ENCODE assay signal across 23 cellular contexts in the genomic region with DNA sequence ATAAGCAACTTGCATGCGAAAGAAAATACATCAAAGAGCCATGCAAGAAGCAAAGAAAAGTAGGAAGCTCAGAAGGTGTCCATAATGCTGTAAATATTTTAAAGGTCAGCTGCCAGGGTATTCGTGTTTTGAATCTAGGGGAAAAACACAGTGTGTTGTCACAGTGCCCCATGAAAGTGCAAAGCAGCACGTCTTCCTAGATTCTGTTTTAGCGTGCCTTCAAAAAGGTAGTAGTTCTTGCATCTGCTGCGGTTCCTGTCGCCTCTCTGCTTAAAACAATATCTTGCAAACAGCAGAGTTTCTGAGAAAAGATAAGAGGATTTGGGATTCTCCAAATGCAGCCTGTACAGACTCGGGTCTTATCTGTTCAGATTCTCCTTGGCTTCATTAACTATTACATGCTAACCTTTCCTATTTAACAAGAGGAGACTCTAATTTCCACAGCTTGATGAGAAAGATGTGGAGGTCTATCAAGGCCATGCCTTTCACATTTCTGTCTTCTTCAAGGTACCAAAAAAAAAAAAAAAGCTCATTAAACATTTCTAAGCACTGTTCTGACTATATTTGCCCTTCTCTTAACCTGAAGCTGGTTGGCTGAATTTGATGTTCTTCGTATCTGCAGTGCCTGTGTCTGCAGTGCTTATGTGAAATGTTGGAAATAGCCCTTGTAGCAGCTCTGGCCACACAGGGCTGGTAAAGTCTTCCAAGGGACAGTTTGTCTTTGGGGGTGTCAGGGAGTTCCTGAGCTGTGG.
"Had no signal": no experiment of that assay in that cellular context is flagged by ENCODE, and none has a peak within 500 bp of the region (broad histone marks: within the 10 kb centered on the region; RNA-seq: fewer than 3 reads in every experiment).

No MANE protein-coding gene starts in this region.

- H3K4me3 ChIP-seq: coronary artery, heart left ventricle, lung, stomach, thoracic aorta had no signal

- H3K9me3 Mint-ChIP-seq: endodermal cell, nephron progenitor cell had no signal

- H3K36me3 ChIP-seq: heart left ventricle, stomach, thoracic aorta had no signal

- H3K4me1 Mint-ChIP-seq: nephron progenitor cell had no signal

- DNase-seq: effector CD4-positive, alpha-beta T cell; endodermal cell; foreskin melanocyte; heart left ventricle; hippocampal formation; left colon; left ventricle myocardium superior; mesenchymal stem cell; naive B cell; nephron progenitor cell; posterior cingulate gyrus; stimulated activated CD4-positive, alpha-beta T cell treated with anti-CD3 and anti-CD28 coated beads, Interleukin-2, amount 100 ng/mL, for 24 hours; stimulated activated CD4-positive, alpha-beta T cell treated with anti-CD3 and anti-CD28 coated beads, Interleukin-4, amount 100 ng/mL, for 4 hours; stimulated activated naive CD4-positive, alpha-beta T cell; stomach; substantia nigra; trophoblast cell had no signal

- H3K36me3 Mint-ChIP-seq: naive B cell had no signal

- H3K27ac ChIP-seq: coronary artery, heart left ventricle, stomach, thoracic aorta had no signal

- H3K4me3 Mint-ChIP-seq: endodermal cell, naive B cell, nephron progenitor cell had no signal

- H3K4me1 ChIP-seq: stomach had no signal

- H3K27me3 ChIP-seq: heart left ventricle, stomach had no signal

- H3K27ac Mint-ChIP-seq: endodermal cell, nephron progenitor cell had no signal

- FAIRE-seq: endothelial cell of umbilical vein, urothelium cell line had no signal

- ATAC-seq: heart left ventricle, left colon, left ventricle myocardium superior, sciatic nerve had no signal

- H3K9me3 ChIP-seq: heart left ventricle, stomach, thoracic aorta had no signal
